ENCODE assay signal across 9 cellular contexts in the genomic region with DNA sequence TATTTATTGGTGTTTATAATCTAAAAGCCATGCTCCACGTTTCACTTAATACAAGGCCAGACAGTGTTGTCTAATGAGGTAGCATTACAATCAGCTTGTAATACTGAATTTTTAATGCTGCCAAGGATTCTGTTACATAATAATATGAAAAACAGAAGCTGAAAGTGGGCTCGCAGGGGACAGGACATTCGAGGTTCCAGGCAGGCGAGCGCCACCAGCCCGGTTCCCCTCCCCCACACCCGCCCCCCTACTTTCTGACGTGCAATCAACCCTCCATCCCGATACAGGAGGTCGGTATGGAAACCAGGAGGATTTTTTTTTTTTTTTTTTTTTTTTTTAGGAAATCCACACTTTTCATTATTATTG. TPM values are rescaled to one million over a fixed set of nuclear protein-coding genes. Genes with fewer than 3 reads are reported as not detected.
DNase-seq lines count a peak whose midpoint lies in the region; ATAC-seq and TF ChIP-seq lines count a peak whose summit lies in the region.
"Had no signal": no experiment of that assay in that cellular context is flagged by ENCODE, and none has a peak within 500 bp of the region (broad histone marks: within the 10 kb centered on the region; RNA-seq: fewer than 3 reads in every experiment).

No MANE protein-coding gene starts in this region.

- no peaks in the 10 kb centered on the region for H3K9me3 ChIP-seq in breast epithelium

- CTCF ChIA-PET in MCF 10A (lab: Yijun Ruan, JAX): interaction anchor here (0.6 to 3.7 kb wide), 10 partner anchors 28 to 570 kb away, joined by 3 to 19 read pairs (median 4); no protein-coding TSS in a partner anchor

- H3K4me3 Mint-ChIP-seq in MCF 10A (ENCODE audit: unreplicated experiment): peak overlapping the region; percentile 87
- H3K4me3 Mint-ChIP-seq in type B pancreatic cell: no peak overlapping the region
- H3K4me3 Mint-ChIP-seq in activated naive CD8-positive, alpha-beta T cell treated with anti-CD3 and anti-CD28 coated beads, Interleukin-2, amount 50 U/mL, for 24 hours: no peak overlapping the region

- intact Hi-C loops in MCF 10A (cut with micrococcal nuclease): loop anchor here (10.0 kb wide), 1 partner anchor 389 kb away; no protein-coding TSS in a partner anchor
- intact Hi-C loops in breast epithelium (cut with DNase I; ENCODE audit: low total_unique reads): no loop called here

- peaks cover 11% of the 10 kb centered on the region for H3K36me3 Mint-ChIP-seq in MCF 10A (ENCODE audit: insufficient read depth, unreplicated experiment)
- no peaks in the 10 kb centered on the region for H3K36me3 Mint-ChIP-seq in type B pancreatic cell
- H3K36me3 Mint-ChIP-seq in activated naive CD8-positive, alpha-beta T cell treated with anti-CD3 and anti-CD28 coated beads, Interleukin-2, amount 50 U/mL, for 24 hours (ENCODE audit: low read depth): no peaks in the 10 kb centered on the region

- TF ChIP-seq CTCF in MCF 10A (IDR thresholded peaks at IDR 0.05; ENCODE audit: unreplicated experiment): no peak
- TF ChIP-seq CTCF in breast epithelium (IDR thresholded peaks at IDR 0.05): no peak
- no peak for TF ChIP-seq CTCF in brain microvascular endothelial cell (IDR thresholded peaks at IDR 0.05; ENCODE audit: low read depth, low read length, missing control alignments)
- peak; percentile 20 for TF ChIP-seq CTCF in type B pancreatic cell (conservative IDR thresholded peaks at IDR 0.05)

- H3K4me3 ChIP-seq in breast epithelium: no peak overlapping the region
- H3K4me3 ChIP-seq in brain microvascular endothelial cell (ENCODE audit: low read depth, low read length): no peak overlapping the region

- no peak for ATAC-seq in activated naive CD8-positive, alpha-beta T cell treated with anti-CD3 and anti-CD28 coated beads, Interleukin-2, amount 50 U/mL, for 24 hours
- ATAC-seq in HG03280 (IDR thresholded peaks at IDR 0.05; ENCODE audit: unreplicated experiment): no peak

- no peaks in the 10 kb centered on the region for H3K9me3 Mint-ChIP-seq in MCF 10A (ENCODE audit: unreplicated experiment)
- no peaks in the 10 kb centered on the region for H3K9me3 Mint-ChIP-seq in type B pancreatic cell
- H3K9me3 Mint-ChIP-seq in activated naive CD8-positive, alpha-beta T cell treated with anti-CD3 and anti-CD28 coated beads, Interleukin-2, amount 50 U/mL, for 24 hours: no peaks in the 10 kb centered on the region

- DNase-seq in MCF 10A (ENCODE audit: unreplicated experiment): no peak
- no peak for DNase-seq in breast epithelium (ENCODE audit: low spot score in 2 of 2)
- DNase-seq in brain microvascular endothelial cell: no peak
- DNase-seq in mesenteric fat pad (ENCODE audit: low spot score): peak; percentile 45
- no peak for DNase-seq in type B pancreatic cell (ENCODE audit: extremely low spot score, unreplicated experiment)
- no peak for DNase-seq in activated naive CD8-positive, alpha-beta T cell treated with anti-CD3 and anti-CD28 coated beads, Interleukin-2, amount 50 U/mL, for 24 hours
- no peak for DNase-seq in SKM-1 (lab: John Stamatoyannopoulos, UW; ENCODE audit: unreplicated experiment)
- DNase-seq: NCI-H1105 had no signal

- H3K4me1 Mint-ChIP-seq in MCF 10A (ENCODE audit: insufficient read depth, unreplicated experiment) (peaks cover 27% of the 10 kb centered on the region), type B pancreatic cell (ENCODE audit: unreplicated experiment) (peaks cover 26% of the 10 kb centered on the region)
- peaks cover 17% of the 10 kb centered on the region for H3K4me1 Mint-ChIP-seq in activated naive CD8-positive, alpha-beta T cell treated with anti-CD3 and anti-CD28 coated beads, Interleukin-2, amount 50 U/mL, for 24 hours

- H3K27me3 ChIP-seq in breast epithelium (no peaks in the 10 kb centered on the region), brain microvascular endothelial cell (replicated peaks) (no peaks in the 10 kb centered on the region)

- H3K27me3 Mint-ChIP-seq in MCF 10A (ENCODE audit: insufficient read depth, unreplicated experiment): no peaks in the 10 kb centered on the region
- H3K27me3 Mint-ChIP-seq in type B pancreatic cell: peaks cover 2% of the 10 kb centered on the region
- peaks cover 35% of the 10 kb centered on the region for H3K27me3 Mint-ChIP-seq in activated naive CD8-positive, alpha-beta T cell treated with anti-CD3 and anti-CD28 coated beads, Interleukin-2, amount 50 U/mL, for 24 hours

- H3K36me3 ChIP-seq in breast epithelium (no peaks in the 10 kb centered on the region), brain microvascular endothelial cell (replicated peaks) (no peaks in the 10 kb centered on the region)

- in situ Hi-C loops in brain microvascular endothelial cell (cut with HindIII; ENCODE audit: low pct_ligation_motif_present, low sequenced_read_pairs): no loop called here

- H3K27ac Mint-ChIP-seq in MCF 10A (ENCODE audit: low read depth, unreplicated experiment) (no peak overlapping the region), type B pancreatic cell (no peak overlapping the region)
- no peak overlapping the region for H3K27ac Mint-ChIP-seq in activated naive CD8-positive, alpha-beta T cell treated with anti-CD3 and anti-CD28 coated beads, Interleukin-2, amount 50 U/mL, for 24 hours

- BruUV-seq in MCF 10A (replicated peaks; lab: Mats Ljungman, UMichigan): no TSS peak

- TF ChIP-seq POLR2A in breast epithelium (IDR thresholded peaks at IDR 0.05): no peak

- peak overlapping the region in 1 of 2 donors; percentile 41 for H3K27ac ChIP-seq in breast epithelium
- peak overlapping the region; percentile 97 for H3K27ac ChIP-seq in brain microvascular endothelial cell

- peaks cover 0 to 6% of the 10 kb centered on the region in 2 donors for H3K4me1 ChIP-seq in breast epithelium

- POLR2A ChIA-PET in MCF 10A (lab: Yijun Ruan, JAX): interaction anchor here (0.7 to 10.2 kb wide), 11 partner anchors 8 to 763 kb away, joined by 3 to 111 read pairs (median 9); a partner anchor contains a TSS

RNA-seq across cellular contexts. Expression of a gene that starts 6.2 kb away (rescaled TPM):
- total RNA-seq in MCF 10A (2022) (21.1 and 27.4 TPM in 2 replicates), breast epithelium (10 to 100 TPM; 10.8 to 36.0 (median 11.8) TPM), mesenteric fat pad (28.8 TPM), type B pancreatic cell (ENCODE audit: low replicate concordance) (47.4 and 48.5 TPM in 2 replicates)
